18 cellular contexts compared by ENCODE assay signal in genomic region chrX:97482901-97483300, GRCh38.
DNase-seq lines count a peak whose midpoint lies in the region; TF ChIP-seq lines count a peak whose summit lies in the region.
"Had no signal": no experiment of that assay in that cellular context is flagged by ENCODE, and none has a peak within 500 bp of the region (broad histone marks: within the 10 kb centered on the region; RNA-seq: fewer than 3 reads in every experiment).

No MANE protein-coding gene starts in this region.

- H2AK5ac ChIP-seq in H9 (ENCODE audit: insufficient read length, low read length): no peak overlapping the region

- H2BK12ac ChIP-seq in H9 (ENCODE audit: insufficient read length, low read depth, low read length): no peak overlapping the region

- H3K9ac ChIP-seq in H9 (ENCODE audit: extremely low read depth, insufficient read length, low read length) (no peak overlapping the region), iPS-18a (ENCODE audit: low read length) (no peak overlapping the region)
- H3K9ac ChIP-seq: BLaER1 had no signal

- no peak overlapping the region for H2AFZ ChIP-seq in H9 (ENCODE audit: low read length)

- H3K4me3 ChIP-seq in iPS-18a (ENCODE audit: low read length): no peak overlapping the region
- H3K4me3 ChIP-seq: BLaER1, GM12878 had no signal

- H3K23me2 ChIP-seq in H9 (ENCODE audit: insufficient read length, low read depth, low read length, poor library complexity, severe bottlenecking): no peaks in the 10 kb centered on the region

- H4K8ac ChIP-seq in H9 (replicated peaks; ENCODE audit: insufficient read length, low read depth, low read length): no peak overlapping the region

- H3K56ac ChIP-seq in H9 (ENCODE audit: insufficient read length, low read depth, low read length): no peak overlapping the region

- WGBS in H9 (ENCODE audit: extremely low coverage, insufficient read length, low lambda C conversion rate): no CpG with 5 or more reads among the region's 1 CpG

- H4K20me1 ChIP-seq in H9 (ENCODE audit: control insufficient read depth, insufficient read depth, insufficient read length): no peaks in the 10 kb centered on the region

- H3K36me3 ChIP-seq in iPS-18a (ENCODE audit: control insufficient read depth, low read depth, low read length): no peaks in the 10 kb centered on the region
- H3K36me3 ChIP-seq: BLaER1 had no signal

- DNase-seq in H9 (no peak), NCI-H69 (lab: John Stamatoyannopoulos, UW) (peak; percentile 10), type B pancreatic cell (ENCODE audit: extremely low spot score, unreplicated experiment) (no peak), GM19240 (ENCODE audit: insufficient read length, low spot score) (no peak)
- no peak for DNase-seq in central memory CD4-positive, alpha-beta T cell
- DNase-seq in activated naive CD4-positive, alpha-beta T cell (lab: John Stamatoyannopoulos, UW): no peak
- DNase-seq: 8988T; Calu3; CD8-positive, alpha-beta T cell; DMS 273 treated with DMSO at 0.1 percent for 48 hours; DMS53; DND-41; EL; HFFc6 had no signal

- H2BK15ac ChIP-seq in H9 (ENCODE audit: low read depth, low read length): no peak overlapping the region

- no peaks in the 10 kb centered on the region for H3K9me3 Mint-ChIP-seq in H9
- H3K9me3 Mint-ChIP-seq in type B pancreatic cell: peaks cover 6% of the 10 kb centered on the region
- H3K9me3 Mint-ChIP-seq: CD14-positive monocyte; CD8-positive, alpha-beta T cell; HFFc6 had no signal

- H3K4me1 ChIP-seq in H9 (ENCODE audit: insufficient read depth, low read length) (peaks cover 6% of the 10 kb centered on the region; the same call in 1 of the 2 replicates), iPS-18a (ENCODE audit: control insufficient read depth, low read depth, low read length) (peaks cover 36% of the 10 kb centered on the region)
- H3K4me1 ChIP-seq: BLaER1 had no signal

- no peak overlapping the region for H3K4me3 Mint-ChIP-seq in H9
- H3K4me3 Mint-ChIP-seq in type B pancreatic cell: peak overlapping the region; percentile 14
- H3K4me3 Mint-ChIP-seq: CD14-positive monocyte; CD8-positive, alpha-beta T cell; HFFc6 had no signal

- H3K18ac ChIP-seq in H9 (ENCODE audit: insufficient read length, low read depth, low read length): no peak overlapping the region

- H2BK20ac ChIP-seq in H9 (ENCODE audit: low read depth, low read length, poor library complexity, severe bottlenecking): no peak overlapping the region

- H3T11ph ChIP-seq in H9 (ENCODE audit: low read length): no peak overlapping the region

- H3K36me3 Mint-ChIP-seq in H9 (ENCODE audit: insufficient read depth in 1 of 3, low read depth in 3 of 3) (no peaks in the 10 kb centered on the region; a peak in 2 of 7 replicates), type B pancreatic cell (peaks cover 6% of the 10 kb centered on the region)
- H3K36me3 Mint-ChIP-seq: CD14-positive monocyte; CD8-positive, alpha-beta T cell had no signal

- no peaks in the 10 kb centered on the region for H3K79me1 ChIP-seq in H9 (ENCODE audit: insufficient read depth, low read depth, low read length, poor library complexity, severe bottlenecking)

- no peak overlapping the region for H3K14ac ChIP-seq in H9 (ENCODE audit: insufficient read depth, low read length)

- H3K27me3 ChIP-seq in H9 (ENCODE audit: insufficient read depth, low read length): no peaks in the 10 kb centered on the region
- H3K27me3 ChIP-seq in iPS-18a (ENCODE audit: control insufficient read depth, insufficient read depth, low read length): no peaks in the 10 kb centered on the region

- no peak overlapping the region for H4K5ac ChIP-seq in H9 (ENCODE audit: insufficient read length, low read depth, low read length)

- H3K27ac ChIP-seq in H9 (ENCODE audit: insufficient read length, low read depth, low read length) (no peak overlapping the region), iPS-18a (ENCODE audit: low read length) (peak overlapping the region; percentile 14)
- H3K27ac ChIP-seq: BLaER1 had no signal

- H4K91ac ChIP-seq in H9 (ENCODE audit: insufficient read length, low read depth, low read length): no peak overlapping the region

- H3K27me3 Mint-ChIP-seq in H9 (ENCODE audit: low read depth) (no peaks in the 10 kb centered on the region), type B pancreatic cell (no peaks in the 10 kb centered on the region)

- peak overlapping the region; percentile 35 for H3K4me2 ChIP-seq in H9 (ENCODE audit: insufficient read depth, insufficient read length, low read length)
- H3K4me2 ChIP-seq: BLaER1 had no signal

- H3K23ac ChIP-seq in H9 (ENCODE audit: insufficient read length, low read depth, low read length): no peak overlapping the region

- H3K4me1 Mint-ChIP-seq in H9: peaks cover 37% of the 10 kb centered on the region in 2 experiments
- peaks cover 26% of the 10 kb centered on the region for H3K4me1 Mint-ChIP-seq in type B pancreatic cell (ENCODE audit: unreplicated experiment)
- H3K4me1 Mint-ChIP-seq: CD14-positive monocyte had no signal

- H3K27ac Mint-ChIP-seq in H9 (peak overlapping the region; percentile 78 to 93 (median 82); a peak in 6 of 7 replicates), type B pancreatic cell (peak overlapping the region; percentile 32)
- H3K27ac Mint-ChIP-seq: CD14-positive monocyte; CD8-positive, alpha-beta T cell; HFFc6 had no signal

- H3K79me2 ChIP-seq in H9 (ENCODE audit: insufficient read depth, low read length): no peaks in the 10 kb centered on the region

- TF ChIP-seq CTCF in H9 (conservative IDR thresholded peaks at IDR 0.05): no peak
- no peak for TF ChIP-seq CTCF in type B pancreatic cell (conservative IDR thresholded peaks at IDR 0.05)

- H3K4ac ChIP-seq in H9 (ENCODE audit: low read depth, low read length): no peak overlapping the region

- no peak overlapping the region for H2BK5ac ChIP-seq in H9 (ENCODE audit: insufficient read length, low read length)

- no peaks in the 10 kb centered on the region for H3K9me3 ChIP-seq in H9 (ENCODE audit: control insufficient read depth, low read depth, low read length)
- H3K9me3 ChIP-seq in iPS-18a (ENCODE audit: control insufficient read depth, low read depth, low read length): no peaks in the 10 kb centered on the region
- H3K9me3 ChIP-seq: BLaER1 had no signal

- H2BK120ac ChIP-seq in H9 (ENCODE audit: low read depth, low read length, poor library complexity, severe bottlenecking): no peak overlapping the region
